ENCODE assay signal across 1 cellular context in the genomic region with DNA sequence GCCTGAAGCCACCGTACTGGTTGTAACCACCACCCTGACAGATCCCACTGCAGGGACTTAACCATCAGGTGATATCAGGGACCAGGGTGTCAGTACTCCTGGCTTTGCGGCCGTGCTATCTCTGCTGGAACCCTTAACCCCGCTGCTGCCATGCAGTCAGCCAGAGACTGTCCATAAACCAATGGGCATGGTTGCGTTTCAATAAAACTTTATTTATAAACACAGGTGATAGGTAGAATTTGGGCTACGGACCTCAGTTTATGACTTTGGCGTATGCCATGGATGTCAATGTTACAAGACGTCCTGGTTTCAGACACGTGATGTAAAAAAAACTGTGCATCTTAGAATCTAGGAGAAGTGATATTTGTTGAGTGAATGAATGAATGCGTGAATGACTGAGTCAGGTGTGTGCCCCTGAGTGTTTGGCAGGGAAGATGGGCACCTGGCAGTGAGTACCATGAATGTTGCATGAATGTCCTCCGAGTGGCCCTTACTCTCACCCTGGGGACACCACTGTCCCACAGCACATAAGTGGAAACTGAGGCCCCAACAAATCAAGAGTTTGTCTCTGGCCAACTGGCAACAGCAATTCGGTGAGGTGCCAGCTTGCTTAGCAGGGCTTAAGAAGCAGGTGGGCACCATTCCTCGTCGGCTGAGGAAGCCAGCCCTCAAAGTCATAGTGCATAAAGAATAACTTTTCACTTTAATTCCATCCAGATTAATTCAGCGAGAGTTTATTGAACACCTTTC.
TF ChIP-seq lines count a peak whose summit lies in the region.

No MANE protein-coding gene starts in this region.

TF ChIP-seq in WTC11, 78 proteins besides CTCF, POLR2A, EP300 and RAD21 (continued from another document):
- no peak for TF ChIP-seq ZNF532 (CRISPR knock-in tag; IDR thresholded peaks at IDR 0.05; ENCODE audit: borderline replicate concordance)
TF ChIP-seq in WTC11: peak in this region for 0.
